Comparison of ENCODE assay signal across 18 cellular contexts in genomic region chr5:41851116-41851515, GRCh38. TPM values are rescaled to one million over a fixed set of nuclear protein-coding genes. Genes with fewer than 3 reads are reported as not detected.
A peak's percentile ranks its signal among the peaks of the same experiment; 100 is the strongest.
DNase-seq lines count a peak whose midpoint lies in the region; ATAC-seq lines count a peak whose summit lies in the region.
"Had no signal": no experiment of that assay in that cellular context is flagged by ENCODE, and none has a peak within 500 bp of the region (broad histone marks: within the 10 kb centered on the region; RNA-seq: fewer than 3 reads in every experiment).

No MANE protein-coding gene starts in this region.

- H3K9me3 Mint-ChIP-seq in activated CD4-positive, alpha-beta memory T cell treated with anti-CD3 and anti-CD28 coated beads for 36 hours: peaks cover 3% of the 10 kb centered on the region
- H3K9me3 Mint-ChIP-seq in activated CD4-positive, alpha-beta memory T cell treated with anti-CD3 and anti-CD28 coated beads, Interleukin-2, amount 10 ng/mL, durations not matched to agents 7 days and 5 days: peaks cover 3% of the 10 kb centered on the region
- H3K9me3 Mint-ChIP-seq in activated naive CD4-positive, alpha-beta T cell treated with anti-CD3 and anti-CD28 coated beads, Interleukin-2, amount 50 U/mL, for 72 hours: peaks cover 0 to 8% of the 10 kb centered on the region in 2 donors
- no peaks in the 10 kb centered on the region for H3K9me3 Mint-ChIP-seq in activated naive CD8-positive, alpha-beta T cell treated with anti-CD3 and anti-CD28 coated beads for 36 hours
- H3K9me3 Mint-ChIP-seq: CD4-positive, alpha-beta memory T cell had no signal

- no peaks in the 10 kb centered on the region for H3K27me3 Mint-ChIP-seq in activated CD4-positive, alpha-beta memory T cell treated with anti-CD3 and anti-CD28 coated beads for 36 hours
- no peaks in the 10 kb centered on the region for H3K27me3 Mint-ChIP-seq in activated CD4-positive, alpha-beta memory T cell treated with anti-CD3 and anti-CD28 coated beads, Interleukin-2, amount 10 ng/mL, durations not matched to agents 7 days and 5 days
- H3K27me3 Mint-ChIP-seq in activated naive CD8-positive, alpha-beta T cell treated with anti-CD3 and anti-CD28 coated beads for 36 hours: no peaks in the 10 kb centered on the region
- H3K27me3 Mint-ChIP-seq: CD4-positive, alpha-beta memory T cell had no signal

- peaks cover 31% of the 10 kb centered on the region for H3K4me1 Mint-ChIP-seq in activated CD4-positive, alpha-beta memory T cell treated with anti-CD3 and anti-CD28 coated beads for 36 hours (ENCODE audit: low read depth)
- H3K4me1 Mint-ChIP-seq in activated CD4-positive, alpha-beta memory T cell treated with anti-CD3 and anti-CD28 coated beads, Interleukin-2, amount 10 ng/mL, durations not matched to agents 7 days and 5 days: peaks cover 14% of the 10 kb centered on the region
- H3K4me1 Mint-ChIP-seq in activated naive CD8-positive, alpha-beta T cell treated with anti-CD3 and anti-CD28 coated beads for 36 hours: peaks cover 15% of the 10 kb centered on the region

- DNase-seq in activated CD4-positive, alpha-beta memory T cell treated with anti-CD3 and anti-CD28 coated beads for 36 hours: no peak
- no peak for DNase-seq in activated CD4-positive, alpha-beta memory T cell treated with anti-CD3 and anti-CD28 coated beads, Interleukin-2, amount 10 ng/mL, durations not matched to agents 7 days and 5 days
- no peak for DNase-seq in activated naive CD4-positive, alpha-beta T cell treated with anti-CD3 and anti-CD28 coated beads, Interleukin-2, amount 50 U/mL, for 72 hours (ENCODE audit: low spot score in 2 of 2)
- DNase-seq in activated naive CD4-positive, alpha-beta T cell treated with Interleukin-2 at 50 U/mL for 16 hours: no peak
- DNase-seq in activated naive CD8-positive, alpha-beta T cell treated with anti-CD3 and anti-CD28 coated beads for 36 hours: no peak
- DNase-seq in retina: no peak
- DNase-seq: CD4-positive, alpha-beta memory T cell; DMS153; GDM1; GM23248; MM.1S; NCI-H1092; NCI-H1436 treated with DMSO at 0.1 percent for 48 hours; NCI-H2029; NCI-H345; NCI-H524 treated with DMSO at 0.1 percent for 48 hours had no signal

- peak overlapping the region; percentile 86 for H3K27ac Mint-ChIP-seq in activated CD4-positive, alpha-beta memory T cell treated with anti-CD3 and anti-CD28 coated beads for 36 hours
- no peak overlapping the region for H3K27ac Mint-ChIP-seq in activated CD4-positive, alpha-beta memory T cell treated with anti-CD3 and anti-CD28 coated beads, Interleukin-2, amount 10 ng/mL, durations not matched to agents 7 days and 5 days
- peak overlapping the region; percentile 75 to 88 for H3K27ac Mint-ChIP-seq in activated naive CD4-positive, alpha-beta T cell treated with anti-CD3 and anti-CD28 coated beads, Interleukin-2, amount 50 U/mL, for 72 hours
- peak overlapping the region; percentile 47 for H3K27ac Mint-ChIP-seq in activated naive CD8-positive, alpha-beta T cell treated with anti-CD3 and anti-CD28 coated beads for 36 hours

- intact Hi-C loops in activated CD4-positive, alpha-beta memory T cell treated with anti-CD3 and anti-CD28 coated beads for 36 hours (cut with micrococcal nuclease): loop anchor here (2.0 kb wide), 1 partner anchor 102 kb away; no protein-coding TSS in a partner anchor

- CTCF ChIA-PET in activated CD4-positive, alpha-beta memory T cell treated with anti-CD3 and anti-CD28 coated beads for 36 hours (lab: Charles Lee): interaction anchor here (1.5 to 9.9 kb wide), 2 partner anchors 18 to 206 kb away, joined by 3 to 169 read pairs; no protein-coding TSS in a partner anchor
- CTCF ChIA-PET in activated CD4-positive, alpha-beta memory T cell treated with anti-CD3 and anti-CD28 coated beads, Interleukin-2, amount 10 ng/mL, durations not matched to agents 7 days and 5 days (lab: Charles Lee): no interaction called here

- ATAC-seq in activated naive CD4-positive, alpha-beta T cell treated with anti-CD3 and anti-CD28 coated beads, Interleukin-2, amount 50 U/mL, for 72 hours: peak; percentile 73 to 84
- no peak for ATAC-seq in HG03095 (IDR thresholded peaks at IDR 0.05; ENCODE audit: unreplicated experiment)
- ATAC-seq: A549 had no signal

- no peak overlapping the region for H3K4me3 Mint-ChIP-seq in activated CD4-positive, alpha-beta memory T cell treated with anti-CD3 and anti-CD28 coated beads for 36 hours
- no peak overlapping the region for H3K4me3 Mint-ChIP-seq in activated CD4-positive, alpha-beta memory T cell treated with anti-CD3 and anti-CD28 coated beads, Interleukin-2, amount 10 ng/mL, durations not matched to agents 7 days and 5 days
- H3K4me3 Mint-ChIP-seq in activated naive CD8-positive, alpha-beta T cell treated with anti-CD3 and anti-CD28 coated beads for 36 hours: no peak overlapping the region

- H3K36me3 Mint-ChIP-seq in activated CD4-positive, alpha-beta memory T cell treated with anti-CD3 and anti-CD28 coated beads for 36 hours: peaks cover 55% of the 10 kb centered on the region
- peaks cover 62% of the 10 kb centered on the region for H3K36me3 Mint-ChIP-seq in activated CD4-positive, alpha-beta memory T cell treated with anti-CD3 and anti-CD28 coated beads, Interleukin-2, amount 10 ng/mL, durations not matched to agents 7 days and 5 days (ENCODE audit: low read depth)
- peaks cover 27 to 37% of the 10 kb centered on the region in 2 donors for H3K36me3 Mint-ChIP-seq in activated naive CD4-positive, alpha-beta T cell treated with anti-CD3 and anti-CD28 coated beads, Interleukin-2, amount 50 U/mL, for 72 hours
- H3K36me3 Mint-ChIP-seq in activated naive CD8-positive, alpha-beta T cell treated with anti-CD3 and anti-CD28 coated beads for 36 hours: peaks cover 48% of the 10 kb centered on the region

- POLR2A ChIA-PET in activated CD4-positive, alpha-beta memory T cell treated with anti-CD3 and anti-CD28 coated beads for 36 hours (lab: Charles Lee): no interaction called here
- POLR2A ChIA-PET in activated CD4-positive, alpha-beta memory T cell treated with anti-CD3 and anti-CD28 coated beads, Interleukin-2, amount 10 ng/mL, durations not matched to agents 7 days and 5 days (lab: Charles Lee): no interaction called here

RNA-seq across cellular contexts. Expression of gene OXCT1, which starts 19.1 kb away (rescaled TPM):
- total RNA-seq in activated CD4-positive, alpha-beta memory T cell treated with anti-CD3 and anti-CD28 coated beads for 36 hours: 100 to 1,000 TPM; 110 to 117 TPM
- 10 to 100 TPM; 63.8 to 64.2 TPM for total RNA-seq in activated CD4-positive, alpha-beta memory T cell treated with anti-CD3 and anti-CD28 coated beads, Interleukin-2, amount 10 ng/mL, durations not matched to agents 7 days and 5 days
- total RNA-seq in activated naive CD4-positive, alpha-beta T cell treated with anti-CD3 and anti-CD28 coated beads, Interleukin-2, amount 50 U/mL, for 72 hours: 10 to 100 TPM; 74.5 to 85.5 TPM
- 10 to 100 TPM; 77.5 to 80.6 TPM for total RNA-seq in activated naive CD8-positive, alpha-beta T cell treated with anti-CD3 and anti-CD28 coated beads for 36 hours

RNA-seq across cellular contexts. Expression of gene RIMOC1, which starts 53.0 kb away (rescaled TPM):
- 10 to 100 TPM; 25.0 to 25.8 TPM for total RNA-seq in activated CD4-positive, alpha-beta memory T cell treated with anti-CD3 and anti-CD28 coated beads for 36 hours
- total RNA-seq in activated CD4-positive, alpha-beta memory T cell treated with anti-CD3 and anti-CD28 coated beads, Interleukin-2, amount 10 ng/mL, durations not matched to agents 7 days and 5 days: 10 to 100 TPM; 28.5 to 29.0 TPM
- 10 to 100 TPM; 23.6 to 37.6 TPM for total RNA-seq in activated naive CD4-positive, alpha-beta T cell treated with anti-CD3 and anti-CD28 coated beads, Interleukin-2, amount 50 U/mL, for 72 hours
- 10 to 100 TPM; 31.0 to 31.5 TPM for total RNA-seq in activated naive CD8-positive, alpha-beta T cell treated with anti-CD3 and anti-CD28 coated beads for 36 hours
